In the genomic region with DNA sequence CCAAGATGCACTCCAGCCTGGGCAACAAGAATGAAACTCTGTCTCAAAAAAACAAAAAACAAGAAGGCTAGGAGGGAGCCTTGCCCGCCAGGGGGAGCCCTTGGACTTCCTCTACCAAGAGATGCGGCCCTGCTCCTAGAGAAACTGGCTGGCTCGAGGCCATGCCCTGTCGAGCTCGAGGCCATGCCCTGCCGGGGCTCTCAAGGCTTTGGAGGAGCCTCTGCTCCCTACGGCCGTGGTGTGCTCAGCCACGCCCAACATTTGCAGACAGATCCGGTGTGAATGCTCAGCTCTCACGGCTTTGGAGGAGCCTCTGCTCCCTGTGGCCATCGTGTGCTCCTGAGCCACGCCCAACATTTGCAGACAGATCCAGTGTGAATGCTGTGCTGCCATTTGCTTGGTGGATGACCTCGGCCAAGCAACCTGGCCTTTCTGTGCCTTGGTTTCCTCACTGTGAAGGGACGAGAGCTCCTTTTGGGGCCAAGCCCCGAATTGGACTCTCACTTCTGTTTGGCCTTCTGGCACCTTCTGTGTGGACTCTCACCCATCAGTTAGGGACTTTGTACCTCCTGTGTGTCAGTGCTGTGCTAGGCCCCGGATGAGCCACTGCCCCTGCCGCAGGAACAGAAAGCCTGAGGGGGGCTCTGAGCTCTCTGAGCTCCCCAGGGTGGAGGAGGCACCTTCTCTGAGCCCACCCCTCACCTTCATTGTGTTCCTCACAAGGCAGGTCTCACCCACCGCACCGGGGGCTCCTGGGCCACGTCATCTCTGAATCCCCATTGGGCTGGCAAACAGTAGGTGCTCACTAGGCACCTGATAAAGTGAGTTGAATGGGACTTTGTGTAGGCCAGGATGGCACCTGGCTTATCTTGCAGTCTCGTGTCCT, we compare ENCODE assay signal across 1 cellular context.
A peak's percentile ranks its signal among the peaks of the same experiment; 100 is the strongest.
TF ChIP-seq lines count a peak whose summit lies in the region.

No MANE protein-coding gene starts in this region.

TF ChIP-seq in HepG2, 621 proteins besides CTCF, POLR2A, EP300 and RAD21 (continued from another document and continues in another):
- TF ChIP-seq SMAD3 (CRISPR knock-in tag; IDR thresholded peaks at IDR 0.05) (0 out of 2 replicates have a peak, but pooled peaks have one; percentile 53), MEIS2 (CRISPR knock-in tag; IDR thresholded peaks at IDR 0.05) (0 out of 2 replicates have a peak, but pooled peaks have one; percentile 57), MED1 (CRISPR knock-in tag; IDR thresholded peaks at IDR 0.05) (peak; percentile 68), BRD4 (CRISPR knock-in tag; IDR thresholded peaks at IDR 0.05) (no peak; the same call in 1 of the 2 replicates), NKX3-1 (CRISPR knock-in tag; IDR thresholded peaks at IDR 0.05) (no peak), LCORL (IDR thresholded peaks at IDR 0.05) (no peak), LCORL (CRISPR knock-in tag; IDR thresholded peaks at IDR 0.05) (peak; percentile 76), FOXC1 (CRISPR knock-in tag; IDR thresholded peaks at IDR 0.05; ENCODE audit: borderline replicate concordance) (peak; percentile 89; the same call in 1 of the 2 replicates), KDM5B (CRISPR knock-in tag; IDR thresholded peaks at IDR 0.05; ENCODE audit: borderline replicate concordance) (peak; percentile 94; the same call in 1 of the 2 replicates), ZNF607 (CRISPR knock-in tag; IDR thresholded peaks at IDR 0.05; ENCODE audit: borderline replicate concordance) (peak; percentile 85), ZSCAN9 (CRISPR knock-in tag; IDR thresholded peaks at IDR 0.05; ENCODE audit: borderline replicate concordance) (0 out of 2 replicates have a peak, but pooled peaks have one; percentile 56), NCOA2 (CRISPR knock-in tag; IDR thresholded peaks at IDR 0.05) (0 out of 2 replicates have a peak, but pooled peaks have one; percentile 28), GATAD1 (CRISPR knock-in tag; IDR thresholded peaks at IDR 0.05) (peak; percentile 4; the same call in 1 of the 2 replicates), ZNF205 (CRISPR knock-in tag; IDR thresholded peaks at IDR 0.05) (0 out of 2 replicates have a peak, but pooled peaks have one; percentile 26), PPARG (CRISPR knock-in tag; conservative IDR thresholded peaks at IDR 0.05) (peak; percentile 51; the same call in 1 of the 2 replicates), ZNF224 (CRISPR knock-in tag; IDR thresholded peaks at IDR 0.05) (0 out of 2 replicates have a peak, but pooled peaks have one; percentile 92), ZNF331 (CRISPR knock-in tag; IDR thresholded peaks at IDR 0.05) (peak; percentile 54; the same call in 1 of the 2 replicates), MATR3 (CRISPR knock-in tag; IDR thresholded peaks at IDR 0.05) (no peak), NCOA1 (CRISPR knock-in tag; IDR thresholded peaks at IDR 0.05) (peak; percentile 64; the same call in 1 of the 2 replicates), ZNF616 (CRISPR knock-in tag; IDR thresholded peaks at IDR 0.05; ENCODE audit: low read depth) (peak; percentile 78), ZNF121 (CRISPR knock-in tag; IDR thresholded peaks at IDR 0.05) (no peak; the same call in 1 of the 2 replicates), ZNF569 (CRISPR knock-in tag; IDR thresholded peaks at IDR 0.05; ENCODE audit: borderline replicate concordance) (no peak), HOXA3 (CRISPR knock-in tag; IDR thresholded peaks at IDR 0.05) (peak; percentile 41; the same call in 1 of the 2 replicates), SP4 (CRISPR knock-in tag; IDR thresholded peaks at IDR 0.05) (0 out of 2 replicates have a peak, but pooled peaks have one; percentile 44), ZNF781 (CRISPR knock-in tag; IDR thresholded peaks at IDR 0.05; ENCODE audit: borderline replicate concordance, not compliant biosample characterization) (peak; percentile 93), RCOR2 (CRISPR knock-in tag; IDR thresholded peaks at IDR 0.05) (peak; percentile 50; the same call in 1 of the 2 replicates), HIVEP1 (CRISPR knock-in tag; IDR thresholded peaks at IDR 0.05) (0 out of 2 replicates have a peak, but pooled peaks have one; percentile 29), ZBTB38 (CRISPR knock-in tag; IDR thresholded peaks at IDR 0.05) (peak; percentile 95), ZNF772 (CRISPR knock-in tag; IDR thresholded peaks at IDR 0.05) (peak; percentile 70; the same call in 1 of the 2 replicates), BORCS8-MEF2B (CRISPR knock-in tag; IDR thresholded peaks at IDR 0.05) (peak; percentile 78), HNRNPL (IDR thresholded peaks at IDR 0.05; ENCODE audit: low read depth, low read length) (peak; percentile 74; the same call in 1 of the 2 replicates), KDM2A (CRISPR knock-in tag; IDR thresholded peaks at IDR 0.05; ENCODE audit: borderline replicate concordance, low read depth) (peak; percentile 70)
- TF ChIP-seq, protein P1, sequence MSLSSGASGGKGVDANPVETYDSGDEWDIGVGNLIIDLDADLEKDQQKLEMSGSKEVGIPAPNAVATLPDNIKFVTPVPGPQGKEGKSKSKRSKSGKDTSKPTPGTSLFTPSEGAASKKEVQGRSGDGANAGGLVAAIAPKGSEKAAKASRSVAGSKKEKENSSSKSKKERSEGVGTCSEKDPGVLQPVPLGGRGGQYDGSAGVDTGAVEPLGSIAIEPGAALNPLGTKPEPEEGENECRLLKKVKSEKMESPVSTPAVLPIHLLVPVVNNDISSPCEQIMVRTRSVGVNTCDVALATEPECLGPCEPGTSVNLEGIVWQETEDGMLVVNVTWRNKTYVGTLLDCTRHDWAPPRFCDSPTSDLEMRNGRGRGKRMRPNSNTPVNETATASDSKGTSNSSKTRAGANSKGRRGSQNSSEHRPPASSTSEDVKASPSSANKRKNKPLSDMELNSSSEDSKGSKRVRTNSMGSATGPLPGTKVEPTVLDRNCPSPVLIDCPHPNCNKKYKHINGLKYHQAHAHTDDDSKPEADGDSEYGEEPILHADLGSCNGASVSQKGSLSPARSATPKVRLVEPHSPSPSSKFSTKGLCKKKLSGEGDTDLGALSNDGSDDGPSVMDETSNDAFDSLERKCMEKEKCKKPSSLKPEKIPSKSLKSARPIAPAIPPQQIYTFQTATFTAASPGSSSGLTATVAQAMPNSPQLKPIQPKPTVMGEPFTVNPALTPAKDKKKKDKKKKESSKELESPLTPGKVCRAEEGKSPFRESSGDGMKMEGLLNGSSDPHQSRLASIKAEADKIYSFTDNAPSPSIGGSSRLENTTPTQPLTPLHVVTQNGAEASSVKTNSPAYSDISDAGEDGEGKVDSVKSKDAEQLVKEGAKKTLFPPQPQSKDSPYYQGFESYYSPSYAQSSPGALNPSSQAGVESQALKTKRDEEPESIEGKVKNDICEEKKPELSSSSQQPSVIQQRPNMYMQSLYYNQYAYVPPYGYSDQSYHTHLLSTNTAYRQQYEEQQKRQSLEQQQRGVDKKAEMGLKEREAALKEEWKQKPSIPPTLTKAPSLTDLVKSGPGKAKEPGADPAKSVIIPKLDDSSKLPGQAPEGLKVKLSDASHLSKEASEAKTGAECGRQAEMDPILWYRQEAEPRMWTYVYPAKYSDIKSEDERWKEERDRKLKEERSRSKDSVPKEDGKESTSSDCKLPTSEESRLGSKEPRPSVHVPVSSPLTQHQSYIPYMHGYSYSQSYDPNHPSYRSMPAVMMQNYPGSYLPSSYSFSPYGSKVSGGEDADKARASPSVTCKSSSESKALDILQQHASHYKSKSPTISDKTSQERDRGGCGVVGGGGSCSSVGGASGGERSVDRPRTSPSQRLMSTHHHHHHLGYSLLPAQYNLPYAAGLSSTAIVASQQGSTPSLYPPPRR (CRISPR knock-in tag; IDR thresholded peaks at IDR 0.05; ENCODE audit: borderline replicate concordance) = peak; percentile 11; the same call in 1 of the 2 replicates
- TF ChIP-seq, protein P2, sequence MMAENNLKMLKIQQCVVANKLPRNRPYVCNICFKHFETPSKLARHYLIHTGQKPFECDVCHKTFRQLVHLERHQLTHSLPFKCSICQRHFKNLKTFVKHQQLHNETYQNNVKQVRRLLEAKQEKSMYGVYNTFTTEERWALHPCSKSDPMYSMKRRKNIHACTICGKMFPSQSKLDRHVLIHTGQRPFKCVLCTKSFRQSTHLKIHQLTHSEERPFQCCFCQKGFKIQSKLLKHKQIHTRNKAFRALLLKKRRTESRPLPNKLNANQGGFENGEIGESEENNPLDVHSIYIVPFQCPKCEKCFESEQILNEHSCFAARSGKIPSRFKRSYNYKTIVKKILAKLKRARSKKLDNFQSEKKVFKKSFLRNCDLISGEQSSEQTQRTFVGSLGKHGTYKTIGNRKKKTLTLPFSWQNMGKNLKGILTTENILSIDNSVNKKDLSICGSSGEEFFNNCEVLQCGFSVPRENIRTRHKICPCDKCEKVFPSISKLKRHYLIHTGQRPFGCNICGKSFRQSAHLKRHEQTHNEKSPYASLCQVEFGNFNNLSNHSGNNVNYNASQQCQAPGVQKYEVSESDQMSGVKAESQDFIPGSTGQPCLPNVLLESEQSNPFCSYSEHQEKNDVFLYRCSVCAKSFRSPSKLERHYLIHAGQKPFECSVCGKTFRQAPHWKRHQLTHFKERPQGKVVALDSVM (CRISPR knock-in tag; IDR thresholded peaks at IDR 0.05) = peak; percentile 64; the same call in 1 of the 2 replicates
- TF ChIP-seq, protein P3, sequence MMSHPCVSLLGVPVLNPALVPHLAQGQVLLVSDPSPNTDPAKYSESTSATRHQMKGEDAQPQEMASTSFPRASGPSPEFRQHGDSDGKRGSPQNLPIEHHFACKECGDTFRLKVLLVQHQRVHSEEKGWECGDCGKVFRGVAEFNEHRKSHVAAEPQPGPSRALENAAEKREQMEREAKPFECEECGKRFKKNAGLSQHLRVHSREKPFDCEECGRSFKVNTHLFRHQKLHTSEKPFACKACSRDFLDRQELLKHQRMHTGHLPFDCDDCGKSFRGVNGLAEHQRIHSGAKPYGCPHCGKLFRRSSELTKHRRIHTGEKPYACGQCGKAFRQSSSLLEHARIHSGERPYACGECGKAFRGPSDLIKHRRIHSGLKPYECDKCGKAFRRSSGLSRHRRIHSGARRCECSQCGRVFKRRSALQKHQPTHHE (CRISPR knock-in tag; IDR thresholded peaks at IDR 0.05; ENCODE audit: borderline replicate concordance) = peak; percentile 83; the same call in 1 of the 2 replicates
- TF ChIP-seq, protein P4, sequence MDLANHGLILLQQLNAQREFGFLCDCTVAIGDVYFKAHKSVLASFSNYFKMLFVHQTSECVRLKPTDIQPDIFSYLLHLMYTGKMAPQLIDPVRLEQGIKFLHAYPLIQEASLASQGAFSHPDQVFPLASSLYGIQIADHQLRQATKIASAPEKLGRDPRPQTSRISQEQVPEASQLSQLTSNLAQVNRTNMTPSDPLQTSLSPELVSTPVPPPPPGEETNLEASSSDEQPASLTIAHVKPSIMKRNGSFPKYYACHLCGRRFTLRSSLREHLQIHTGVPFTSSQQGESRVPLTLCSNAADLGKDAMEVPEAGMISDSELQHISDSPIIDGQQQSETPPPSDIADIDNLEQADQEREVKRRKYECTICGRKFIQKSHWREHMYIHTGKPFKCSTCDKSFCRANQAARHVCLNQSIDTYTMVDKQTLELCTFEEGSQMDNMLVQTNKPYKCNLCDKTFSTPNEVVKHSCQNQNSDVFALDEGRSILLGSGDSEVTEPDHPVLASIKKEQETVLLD (CRISPR knock-in tag; IDR thresholded peaks at IDR 0.05; ENCODE audit: low read depth) = 0 out of 2 replicates have a peak, but pooled peaks have one; percentile 14
- TF ChIP-seq, protein P5, sequence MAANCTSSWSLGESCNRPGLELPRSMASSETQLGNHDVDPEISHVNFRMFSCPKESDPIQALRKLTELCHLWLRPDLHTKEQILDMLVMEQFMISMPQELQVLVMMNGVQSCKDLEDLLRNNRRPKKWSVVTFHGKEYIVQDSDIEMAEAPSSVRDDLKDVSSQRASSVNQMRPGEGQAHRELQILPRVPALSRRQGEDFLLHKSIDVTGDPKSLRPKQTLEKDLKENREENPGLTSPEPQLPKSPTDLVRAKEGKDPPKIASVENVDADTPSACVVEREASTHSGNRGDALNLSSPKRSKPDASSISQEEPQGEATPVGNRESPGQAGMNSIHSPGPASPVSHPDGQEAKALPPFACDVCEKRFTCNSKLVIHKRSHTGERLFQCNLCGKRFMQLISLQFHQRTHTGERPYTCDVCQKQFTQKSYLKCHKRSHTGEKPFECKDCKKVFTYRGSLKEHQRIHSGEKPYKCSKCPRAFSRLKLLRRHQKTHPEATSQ (CRISPR knock-in tag; IDR thresholded peaks at IDR 0.05; ENCODE audit: borderline replicate concordance) = 0 out of 2 replicates have a peak, but pooled peaks have one; percentile 26
- TF ChIP-seq, protein P6, sequence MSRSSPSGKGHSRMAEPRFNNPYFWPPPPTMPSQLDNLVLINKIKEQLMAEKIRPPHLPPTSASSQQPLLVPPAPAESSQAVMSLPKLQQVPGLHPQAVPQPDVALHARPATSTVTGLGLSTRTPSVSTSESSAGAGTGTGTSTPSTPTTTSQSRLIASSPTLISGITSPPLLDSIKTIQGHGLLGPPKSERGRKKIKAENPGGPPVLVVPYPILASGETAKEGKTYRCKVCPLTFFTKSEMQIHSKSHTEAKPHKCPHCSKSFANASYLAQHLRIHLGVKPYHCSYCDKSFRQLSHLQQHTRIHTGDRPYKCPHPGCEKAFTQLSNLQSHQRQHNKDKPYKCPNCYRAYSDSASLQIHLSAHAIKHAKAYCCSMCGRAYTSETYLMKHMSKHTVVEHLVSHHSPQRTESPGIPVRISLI (CRISPR knock-in tag; IDR thresholded peaks at IDR 0.05; ENCODE audit: borderline replicate concordance) = peak; percentile 63; the same call in 1 of the 2 replicates
- TF ChIP-seq, protein P7, sequence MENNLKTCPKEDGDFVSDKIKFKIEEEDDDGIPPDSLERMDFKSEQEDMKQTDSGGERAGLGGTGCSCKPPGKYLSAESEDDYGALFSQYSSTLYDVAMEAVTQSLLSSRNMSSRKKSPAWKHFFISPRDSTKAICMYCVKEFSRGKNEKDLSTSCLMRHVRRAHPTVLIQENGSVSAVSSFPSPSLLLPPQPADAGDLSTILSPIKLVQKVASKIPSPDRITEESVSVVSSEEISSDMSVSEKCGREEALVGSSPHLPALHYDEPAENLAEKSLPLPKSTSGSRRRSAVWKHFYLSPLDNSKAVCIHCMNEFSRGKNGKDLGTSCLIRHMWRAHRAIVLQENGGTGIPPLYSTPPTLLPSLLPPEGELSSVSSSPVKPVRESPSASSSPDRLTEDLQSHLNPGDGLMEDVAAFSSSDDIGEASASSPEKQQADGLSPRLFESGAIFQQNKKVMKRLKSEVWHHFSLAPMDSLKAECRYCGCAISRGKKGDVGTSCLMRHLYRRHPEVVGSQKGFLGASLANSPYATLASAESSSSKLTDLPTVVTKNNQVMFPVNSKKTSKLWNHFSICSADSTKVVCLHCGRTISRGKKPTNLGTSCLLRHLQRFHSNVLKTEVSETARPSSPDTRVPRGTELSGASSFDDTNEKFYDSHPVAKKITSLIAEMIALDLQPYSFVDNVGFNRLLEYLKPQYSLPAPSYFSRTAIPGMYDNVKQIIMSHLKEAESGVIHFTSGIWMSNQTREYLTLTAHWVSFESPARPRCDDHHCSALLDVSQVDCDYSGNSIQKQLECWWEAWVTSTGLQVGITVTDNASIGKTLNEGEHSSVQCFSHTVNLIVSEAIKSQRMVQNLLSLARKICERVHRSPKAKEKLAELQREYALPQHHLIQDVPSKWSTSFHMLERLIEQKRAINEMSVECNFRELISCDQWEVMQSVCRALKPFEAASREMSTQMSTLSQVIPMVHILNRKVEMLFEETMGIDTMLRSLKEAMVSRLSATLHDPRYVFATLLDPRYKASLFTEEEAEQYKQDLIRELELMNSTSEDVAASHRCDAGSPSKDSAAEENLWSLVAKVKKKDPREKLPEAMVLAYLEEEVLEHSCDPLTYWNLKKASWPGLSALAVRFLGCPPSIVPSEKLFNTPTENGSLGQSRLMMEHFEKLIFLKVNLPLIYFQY (CRISPR knock-in tag; IDR thresholded peaks at IDR 0.05; ENCODE audit: borderline replicate concordance) = peak; percentile 42; the same call in 1 of the 2 replicates
- TF ChIP-seq, protein P8, sequence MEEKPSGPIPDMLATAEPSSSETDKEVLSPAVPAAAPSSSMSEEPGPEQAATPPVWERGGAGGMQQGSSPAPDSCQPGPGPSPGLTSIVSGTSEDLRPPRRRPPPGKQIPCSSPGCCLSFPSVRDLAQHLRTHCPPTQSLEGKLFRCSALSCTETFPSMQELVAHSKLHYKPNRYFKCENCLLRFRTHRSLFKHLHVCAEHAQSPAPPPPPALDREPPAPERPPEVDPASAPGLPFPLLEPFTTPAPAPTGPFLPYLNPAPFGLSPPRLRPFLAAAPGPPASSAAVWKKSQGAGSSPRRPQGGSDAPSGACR (CRISPR knock-in tag; IDR thresholded peaks at IDR 0.05) = peak; percentile 64; the same call in 1 of the 2 replicates
